In genomic region chr13:71242191-71242590, GRCh38 we compare ENCODE assay signal across 1 cellular context.
TF ChIP-seq lines count a peak whose summit lies in the region.

No MANE protein-coding gene starts in this region.

TF ChIP-seq in GM23338, 12 proteins besides CTCF, POLR2A, EP300 and RAD21 (continued from another document):
- no peak for TF ChIP-seq POLR2AphosphoS5 (IDR thresholded peaks at IDR 0.05; ENCODE audit: low read depth)
- TF ChIP-seq EZH2phosphoT487 (IDR thresholded peaks at IDR 0.05; ENCODE audit: unreplicated experiment) = no peak
- TF ChIP-seq ZNF462 (CRISPR knock-in tag; IDR thresholded peaks at IDR 0.05) = no peak
